Comparison of ENCODE assay signal across 18 cellular contexts in genomic region chr3:74041068-74041675, GRCh38.
A peak's percentile ranks its signal among the peaks of the same experiment; 100 is the strongest.
DNase-seq lines count a peak whose midpoint lies in the region; ATAC-seq and TF ChIP-seq lines count a peak whose summit lies in the region.
"Had no signal": no experiment of that assay in that cellular context is flagged by ENCODE, and none has a peak within 500 bp of the region (broad histone marks: within the 10 kb centered on the region; RNA-seq: fewer than 3 reads in every experiment).

No MANE protein-coding gene starts in this region.

- DNase-seq in NCI-H82 (lab: John Stamatoyannopoulos, UW) (peak; percentile 46), NCI-H82 treated with DMSO at 0.1 percent for 48 hours (lab: John Stamatoyannopoulos, UW; ENCODE audit: unreplicated experiment) (no peak), SHP77 (lab: John Stamatoyannopoulos, UW) (peak; percentile 5 to 29), upper lobe of right lung (no peak), left ventricle myocardium inferior (no peak)
- DNase-seq in Jurkat, Clone E6-1 (ENCODE audit: low read depth, low spot score) = peak; percentile 2
- DNase-seq in activated CD8-positive, alpha-beta memory T cell treated with anti-CD3 and anti-CD28 coated beads, Interleukin-2, amount 50 U/mL, for 4 hours = no peak
- DNase-seq: ACHN; AML-193; CD4-positive, CD25-positive, alpha-beta regulatory T cell; DMS79 treated with DMSO at 0.1 percent for 48 hours; NCI-H187; NCI-H524 treated with DMSO at 0.1 percent for 48 hours; T-helper 9 cell had no signal

- intact Hi-C loops in upper lobe of right lung (cut with DNase I) (no loop called here), left ventricle myocardium inferior (cut with micrococcal nuclease) (no loop called here)

- peak; percentile 21 for ATAC-seq in upper lobe of right lung
- ATAC-seq: GM12878, GM23338, HCT116 had no signal

- H3K4me1 ChIP-seq in upper lobe of right lung (no peaks in the 10 kb centered on the region), left ventricle myocardium inferior (no peaks in the 10 kb centered on the region)

- H3K4me3 ChIP-seq in Jurkat, Clone E6-1 (ENCODE audit: low read length) = no peak overlapping the region
- H3K4me3 ChIP-seq in upper lobe of right lung (no peak overlapping the region), left ventricle myocardium inferior (no peak overlapping the region)
- H3K4me3 ChIP-seq: GM12878, GM23338, SK-N-MC had no signal

- H3K27ac ChIP-seq in upper lobe of right lung (no peak overlapping the region), left ventricle myocardium inferior (replicated peaks) (no peak overlapping the region)
- H3K27ac ChIP-seq: SK-N-MC had no signal

- H3K36me3 ChIP-seq in upper lobe of right lung (no peaks in the 10 kb centered on the region), left ventricle myocardium inferior (no peaks in the 10 kb centered on the region)

- TF ChIP-seq CTCF in upper lobe of right lung (IDR thresholded peaks at IDR 0.05) (no peak), left ventricle myocardium inferior (IDR thresholded peaks at IDR 0.05; ENCODE audit: borderline replicate concordance) (no peak)

- H3K9me3 ChIP-seq in upper lobe of right lung = no peaks in the 10 kb centered on the region
- no peaks in the 10 kb centered on the region for H3K9me3 ChIP-seq in left ventricle myocardium inferior (replicated peaks)

- H3K27me3 ChIP-seq in upper lobe of right lung = no peaks in the 10 kb centered on the region
- no peaks in the 10 kb centered on the region for H3K27me3 ChIP-seq in left ventricle myocardium inferior (ENCODE audit: low read depth)

Comparison
In these comparisons a context has a peak if more than half of its experiments do, and no peak if none do; other contexts are left out.
1. DNase-seq: peak in NCI-H82 (single experiment), Jurkat, Clone E6-1 (single experiment) and SHP77 (2 of 2); none in NCI-H82 treated with DMSO at 0.1 percent for 48 hours (single experiment), upper lobe of right lung (single experiment), activated CD8-positive, alpha-beta memory T cell treated with anti-CD3 and anti-CD28 coated beads, Interleukin-2, amount 50 U/mL, for 4 hours (single experiment) and left ventricle myocardium inferior (single experiment).